Comparison of ENCODE assay signal across 5 cellular contexts in the genomic region with DNA sequence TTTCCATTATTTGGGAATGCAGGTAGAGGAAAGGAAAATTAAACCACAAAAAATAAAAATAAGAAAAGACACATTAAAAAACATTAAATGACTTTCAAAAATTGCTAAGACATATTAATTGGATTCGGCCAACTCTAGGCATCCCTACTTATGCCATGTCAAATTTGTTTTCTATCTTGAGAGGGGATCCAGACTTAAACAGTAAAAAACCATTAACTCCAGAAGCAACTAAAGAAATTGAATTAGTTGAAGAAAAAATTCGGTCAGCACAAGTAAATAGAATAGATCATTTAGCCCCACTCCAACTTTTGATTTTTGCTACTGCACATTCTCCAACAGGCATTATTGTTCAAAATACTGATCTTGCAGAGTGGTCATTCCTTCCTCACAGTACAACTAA. TPM values are rescaled to one million over a fixed set of nuclear protein-coding genes. Genes with fewer than 3 reads are reported as not detected.
DNase-seq lines count a peak whose midpoint lies in the region; TF ChIP-seq lines count a peak whose summit lies in the region.
"Not testable (repeated sequence)": the region's sequence is repeated elsewhere in the genome, so short reads cannot be mapped to it uniquely, and the experiment has no call there.

No MANE protein-coding gene starts in this region.

- DNase-seq in BE2C; LNCaP clone FGC (ENCODE audit: low read depth); prostate gland (ENCODE audit: low spot score): not testable (repeated sequence)
- peak; percentile 82 for DNase-seq in SK-N-DZ (ENCODE audit: low spot score)

- peak overlapping the region; percentile 91 for H3K27ac ChIP-seq in VCaP
- peak overlapping the region; percentile 20 to 51 for H3K27ac ChIP-seq in prostate gland

- H3K4me3 ChIP-seq in BE2C (ENCODE audit: low read depth, low read length) (peak overlapping the region; percentile 10; the same call in 1 of the 2 replicates), LNCaP clone FGC (ENCODE audit: low read depth, low read length) (peak overlapping the region; percentile 25)
- not testable (repeated sequence) for H3K4me3 ChIP-seq in prostate gland

- peaks cover 20% of the 10 kb centered on the region for H3K4me1 ChIP-seq in BE2C
- not testable (repeated sequence) for H3K4me1 ChIP-seq in prostate gland (replicated peaks)

- not testable (repeated sequence) for H3K27me3 ChIP-seq in BE2C; prostate gland (replicated peaks; ENCODE audit: insufficient read depth)

- not testable (repeated sequence) for TF ChIP-seq CTCF in BE2C (IDR thresholded peaks at IDR 0.05; ENCODE audit: low read depth, low read length); LNCaP clone FGC (IDR thresholded peaks at IDR 0.05; ENCODE audit: control insufficient read depth, extremely low read depth, insufficient read depth); VCaP (conservative IDR thresholded peaks at IDR 0.05); prostate gland (IDR thresholded peaks at IDR 0.05)

- H3K36me3 ChIP-seq in BE2C, prostate gland: not testable (repeated sequence)

- WGBS in prostate gland, result 69% methylated on average over 2 of the region's 2 CpGs

- TF ChIP-seq POLR2A in prostate gland (IDR thresholded peaks at IDR 0.05), result not testable (repeated sequence)

- H3K9me3 ChIP-seq in BE2C, prostate gland: not testable (repeated sequence)

- intact Hi-C loops in prostate gland (cut with DNase I), result not testable (repeated sequence)

RNA-seq across cellular contexts. Expression of gene SPOUT1, which starts 23.1 kb away (rescaled TPM):
- polyA plus RNA-seq in BE2C (2012; ENCODE audit: insufficient read depth, insufficient read length, low read depth), result 108 TPM
- 36.7 and 46.0 TPM in 2 replicates for polyA plus RNA-seq in SK-N-DZ (2014; cell fraction: cytosol; rRNA removed)
- polyA plus RNA-seq in SK-N-DZ (2014; cell fraction: nucleus; rRNA removed), result 105 and 116 TPM in 2 replicates
- 10 to 100 TPM; 45.8 to 47.5 TPM for total RNA-seq in prostate gland

RNA-seq across cellular contexts. Expression of gene KYAT1, which starts 29.1 kb away (rescaled TPM):
- polyA plus RNA-seq in BE2C (2012; ENCODE audit: insufficient read depth, insufficient read length, low read depth), result 9.9 TPM
- polyA plus RNA-seq in SK-N-DZ (2014; cell fraction: cytosol; rRNA removed), result 45.3 and 47.4 TPM in 2 replicates
- 103 and 114 TPM in 2 replicates for polyA plus RNA-seq in SK-N-DZ (2014; cell fraction: nucleus; rRNA removed)
- 10 to 100 TPM; 13.1 to 24.1 TPM for total RNA-seq in prostate gland

RNA-seq across cellular contexts. Expression of gene LRRC8A, which starts 29.3 kb away (rescaled TPM):
- 66.4 TPM for polyA plus RNA-seq in BE2C (2012; ENCODE audit: insufficient read depth, insufficient read length, low read depth)
- 35.5 and 44.0 TPM in 2 replicates for polyA plus RNA-seq in SK-N-DZ (2014; cell fraction: cytosol; rRNA removed)
- polyA plus RNA-seq in SK-N-DZ (2014; cell fraction: nucleus; rRNA removed), result 21.8 and 23.4 TPM in 2 replicates
- 10 to 100 TPM; 78.2 to 78.8 TPM for total RNA-seq in prostate gland

RNA-seq across cellular contexts. Expression of gene ENDOG, which starts 34.3 kb away (rescaled TPM):
- 7.9 TPM for polyA plus RNA-seq in BE2C (2012; ENCODE audit: insufficient read depth, insufficient read length, low read depth)
- 120 and 124 TPM in 2 replicates for polyA plus RNA-seq in SK-N-DZ (2014; cell fraction: cytosol; rRNA removed)
- polyA plus RNA-seq in SK-N-DZ (2014; cell fraction: nucleus; rRNA removed), result 84.7 and 94.8 TPM in 2 replicates
- total RNA-seq in prostate gland, result 10 to 100 TPM; 29.9 to 87.2 TPM
